In genomic region chr2:144020047-144020446, GRCh38 we compare ENCODE assay signal across 22 cellular contexts.
DNase-seq lines count a peak whose midpoint lies in the region; ATAC-seq, FAIRE-seq and TF ChIP-seq lines count a peak whose summit lies in the region.
"Had no signal": no experiment of that assay in that cellular context is flagged by ENCODE, and none has a peak within 500 bp of the region (broad histone marks: within the 10 kb centered on the region; RNA-seq: fewer than 3 reads in every experiment).

No MANE protein-coding gene starts in this region.

- H3K27ac ChIP-seq in GM23338 (ENCODE audit: low read depth) (no peak overlapping the region), kidney (ENCODE audit: low read depth in 2 of 2, low read length in 2 of 2) (no peak overlapping the region)
- no peak overlapping the region for H3K27ac ChIP-seq in CD4-positive, alpha-beta memory T cell (ENCODE audit: low read depth, low read length)
- H3K27ac ChIP-seq: A549; BLaER1 treated with 17β-estradiol and CSF1 and Interleukin-3, amounts not matched to agents 10 nM and 100 nM had no signal

- no peaks in the 10 kb centered on the region for H3K27me3 ChIP-seq in GM23338 (ENCODE audit: insufficient read depth)
- no peaks in the 10 kb centered on the region for H3K27me3 ChIP-seq in CD4-positive, alpha-beta memory T cell (ENCODE audit: insufficient read depth, low read length)
- H3K27me3 ChIP-seq: BE2C; BLaER1 treated with 17β-estradiol and CSF1 and Interleukin-3, amounts not matched to agents 10 nM and 100 nM had no signal

- no peak for TF ChIP-seq CTCF in GM23338 (conservative IDR thresholded peaks at IDR 0.05; ENCODE audit: low read depth in 2 of 2)
- no peak for TF ChIP-seq CTCF in WTC11 (IDR thresholded peaks at IDR 0.05)
- TF ChIP-seq CTCF in kidney (IDR thresholded peaks at IDR 0.05; ENCODE audit: borderline replicate concordance, extremely low read depth, insufficient read depth) = no peak
- TF ChIP-seq CTCF in progenitor cell of endocrine pancreas (IDR thresholded peaks at IDR 0.05; ENCODE audit: unreplicated experiment) = no peak

- H3K4me3 Mint-ChIP-seq in GM23338 = no peak overlapping the region
- no peak overlapping the region for H3K4me3 Mint-ChIP-seq in WTC11
- no peak overlapping the region for H3K4me3 Mint-ChIP-seq in progenitor cell of endocrine pancreas (ENCODE audit: low read depth)
- H3K4me3 Mint-ChIP-seq in stimulated activated effector memory CD8-positive, alpha-beta T cell treated with anti-CD3 and anti-CD28 coated beads, Interleukin-12 subunit alpha, Interleukin-12 subunit beta, amount 100 ng/mL, for 72 hours = no peak overlapping the region
- no peak overlapping the region for H3K4me3 Mint-ChIP-seq in CD4-positive, alpha-beta memory T cell
- H3K4me3 Mint-ChIP-seq: CD14-positive monocyte; CD4-positive, alpha-beta T cell; HFFc6 had no signal

- H3K36me3 Mint-ChIP-seq in GM23338 (ENCODE audit: low read depth) (peaks cover 14% of the 10 kb centered on the region; the same call in 2 of the 3 replicates), WTC11 (peaks cover 5% of the 10 kb centered on the region; the same call in 1 of the 2 replicates), progenitor cell of endocrine pancreas (ENCODE audit: insufficient read depth) (peaks cover 6% of the 10 kb centered on the region)
- peaks cover 27% of the 10 kb centered on the region for H3K36me3 Mint-ChIP-seq in stimulated activated effector memory CD8-positive, alpha-beta T cell treated with anti-CD3 and anti-CD28 coated beads, Interleukin-12 subunit alpha, Interleukin-12 subunit beta, amount 100 ng/mL, for 72 hours
- H3K36me3 Mint-ChIP-seq in CD4-positive, alpha-beta memory T cell = peaks cover 0 to 10% of the 10 kb centered on the region in 2 donors

- H3K36me3 ChIP-seq in GM23338 (ENCODE audit: insufficient read depth) (no peaks in the 10 kb centered on the region), kidney (ENCODE audit: control insufficient read depth in 1 of 2, insufficient read depth in 2 of 2, low read length in 2 of 2) (no peaks in the 10 kb centered on the region)
- no peaks in the 10 kb centered on the region for H3K36me3 ChIP-seq in CD4-positive, alpha-beta memory T cell (ENCODE audit: insufficient read depth, low read length)
- H3K36me3 ChIP-seq: BE2C, HAP-1 had no signal

- peaks cover 7% of the 10 kb centered on the region for H3K4me1 Mint-ChIP-seq in GM23338
- peaks cover 18% of the 10 kb centered on the region for H3K4me1 Mint-ChIP-seq in WTC11
- H3K4me1 Mint-ChIP-seq in progenitor cell of endocrine pancreas (ENCODE audit: low read depth) = peaks cover 11% of the 10 kb centered on the region
- no peaks in the 10 kb centered on the region for H3K4me1 Mint-ChIP-seq in stimulated activated effector memory CD8-positive, alpha-beta T cell treated with anti-CD3 and anti-CD28 coated beads, Interleukin-12 subunit alpha, Interleukin-12 subunit beta, amount 100 ng/mL, for 72 hours
- H3K4me1 Mint-ChIP-seq in CD4-positive, alpha-beta memory T cell = no peaks in the 10 kb centered on the region
- H3K4me1 Mint-ChIP-seq: CD14-positive monocyte had no signal

- no peaks in the 10 kb centered on the region for H3K79me2 ChIP-seq in GM23338 (replicated peaks; ENCODE audit: insufficient read depth)

- H3K27me3 Mint-ChIP-seq in GM23338 (ENCODE audit: insufficient read depth, low read depth, poor library complexity) = peaks cover 3% of the 10 kb centered on the region
- H3K27me3 Mint-ChIP-seq in WTC11 (ENCODE audit: low read depth) = no peaks in the 10 kb centered on the region
- H3K27me3 Mint-ChIP-seq in progenitor cell of endocrine pancreas = no peaks in the 10 kb centered on the region
- no peaks in the 10 kb centered on the region for H3K27me3 Mint-ChIP-seq in CD4-positive, alpha-beta memory T cell
- H3K27me3 Mint-ChIP-seq: CD4-positive, alpha-beta T cell had no signal

- no peak overlapping the region for H3K9ac ChIP-seq in kidney (ENCODE audit: low read length in 2 of 2)
- H3K9ac ChIP-seq: BLaER1 treated with 17β-estradiol and CSF1 and Interleukin-3, amounts not matched to agents 10 nM and 100 nM had no signal

- no peak overlapping the region for H3K4me2 ChIP-seq in GM23338
- H3K4me2 ChIP-seq: A549; BLaER1 treated with 17β-estradiol and CSF1 and Interleukin-3, amounts not matched to agents 10 nM and 100 nM had no signal

- H3K9me2 ChIP-seq in GM23338 (ENCODE audit: insufficient read depth) = no peaks in the 10 kb centered on the region

- POLR2A ChIA-PET in WTC11 (lab: Charles Lee) = no interaction called here
- POLR2A ChIA-PET in CD4-positive, alpha-beta memory T cell (lab: Charles Lee; ENCODE audit: partially characterized antibody) = no interaction called here

- intact Hi-C loops in kidney (cut with DNase I) = no loop called here
- intact Hi-C loops in CD4-positive, alpha-beta memory T cell (cut with micrococcal nuclease) = no loop called here

- H3K9me3 ChIP-seq in kidney (ENCODE audit: control insufficient read depth in 1 of 2, low read length in 2 of 2) = no peaks in the 10 kb centered on the region
- H3K9me3 ChIP-seq in CD4-positive, alpha-beta memory T cell (ENCODE audit: control insufficient read depth in 1 of 2, low read length in 2 of 2) = no peaks in the 10 kb centered on the region
- H3K9me3 ChIP-seq: BE2C, Caco-2, HAP-1 had no signal

- H3K27ac Mint-ChIP-seq in GM23338 (no peak overlapping the region), WTC11 (no peak overlapping the region; the same call in 1 of the 2 replicates), progenitor cell of endocrine pancreas (peak overlapping the region; percentile 46)
- no peak overlapping the region for H3K27ac Mint-ChIP-seq in stimulated activated effector memory CD8-positive, alpha-beta T cell treated with anti-CD3 and anti-CD28 coated beads, Interleukin-12 subunit alpha, Interleukin-12 subunit beta, amount 100 ng/mL, for 72 hours
- no peak overlapping the region for H3K27ac Mint-ChIP-seq in CD4-positive, alpha-beta memory T cell
- H3K27ac Mint-ChIP-seq: CD14-positive monocyte; CD4-positive, alpha-beta T cell; HFFc6 had no signal

- no peak overlapping the region for H3K4me3 ChIP-seq in GM23338
- H3K4me3 ChIP-seq in kidney (ENCODE audit: low read length in 2 of 2) = no peak overlapping the region
- H3K4me3 ChIP-seq in CD4-positive, alpha-beta memory T cell (ENCODE audit: low read length in 2 of 2) = no peak overlapping the region
- H3K4me3 ChIP-seq: A549; BLaER1 treated with 17β-estradiol and CSF1 and Interleukin-3, amounts not matched to agents 10 nM and 100 nM; GM12878; HAP-1 had no signal

- FAIRE-seq in kidney (lab: Jason Lieb, UNC) (no peak), GM19239 (lab: Jason Lieb, UNC) (no peak)
- FAIRE-seq: A549, GM12878 had no signal

- peak; percentile 24 for DNase-seq in GM23338 (ENCODE audit: low spot score)
- peak; percentile 15 for DNase-seq in WTC11 (ENCODE audit: low spot score)
- DNase-seq in kidney = peak; percentile 24
- no peak for DNase-seq in progenitor cell of endocrine pancreas (ENCODE audit: low spot score, unreplicated experiment)
- no peak for DNase-seq in stimulated activated effector memory CD8-positive, alpha-beta T cell treated with anti-CD3 and anti-CD28 coated beads, Interleukin-12 subunit alpha, Interleukin-12 subunit beta, amount 100 ng/mL, for 72 hours (ENCODE audit: low spot score in 2 of 2)
- no peak for DNase-seq in CD4-positive, alpha-beta memory T cell
- DNase-seq in GM19239 (ENCODE audit: insufficient read length, low spot score) = no peak
- DNase-seq: 8988T; ACHN; AML-193; BE2C; Caco-2; CD4-positive, alpha-beta T cell; DMS153; DND-41; GDM1; HFFc6 had no signal

- ATAC-seq in GM23338 (no peak), WTC11 (peak; percentile 84)
- no peak for ATAC-seq in stimulated activated effector memory CD8-positive, alpha-beta T cell treated with anti-CD3 and anti-CD28 coated beads, Interleukin-12 subunit alpha, Interleukin-12 subunit beta, amount 100 ng/mL, for 72 hours
- ATAC-seq: A549, GM12878 had no signal

- H4K20me1 ChIP-seq in GM23338 (replicated peaks; ENCODE audit: insufficient read depth) = no peaks in the 10 kb centered on the region
- H4K20me1 ChIP-seq: BLaER1 treated with 17β-estradiol and CSF1 and Interleukin-3, amounts not matched to agents 10 nM and 100 nM had no signal

- H2AFZ ChIP-seq in GM23338 = no peak overlapping the region

- H3K9me3 Mint-ChIP-seq in GM23338 (peaks cover 11% of the 10 kb centered on the region; the same call in 2 of the 3 replicates), WTC11 (peaks cover 20% of the 10 kb centered on the region), progenitor cell of endocrine pancreas (ENCODE audit: low read depth) (peaks cover 15% of the 10 kb centered on the region)
- no peaks in the 10 kb centered on the region for H3K9me3 Mint-ChIP-seq in stimulated activated effector memory CD8-positive, alpha-beta T cell treated with anti-CD3 and anti-CD28 coated beads, Interleukin-12 subunit alpha, Interleukin-12 subunit beta, amount 100 ng/mL, for 72 hours
- H3K9me3 Mint-ChIP-seq in CD4-positive, alpha-beta memory T cell = peaks cover 0 to 8% (median 2%) of the 10 kb centered on the region in 8 donors

- no peaks in the 10 kb centered on the region for H3F3A ChIP-seq in GM23338 (replicated peaks; ENCODE audit: low read depth)

- no peaks in the 10 kb centered on the region for H3K4me1 ChIP-seq in GM23338 (ENCODE audit: insufficient read depth)
- no peaks in the 10 kb centered on the region for H3K4me1 ChIP-seq in kidney (ENCODE audit: control insufficient read depth in 1 of 2, insufficient read depth in 1 of 2, low read depth in 1 of 2, low read length in 2 of 2)
- H3K4me1 ChIP-seq in CD4-positive, alpha-beta memory T cell (ENCODE audit: insufficient read depth, low read length) = no peaks in the 10 kb centered on the region
- H3K4me1 ChIP-seq: BE2C, Caco-2, HAP-1 had no signal

- CTCF ChIA-PET in WTC11 (lab: Charles Lee) = no interaction called here
- CTCF ChIA-PET in CD4-positive, alpha-beta memory T cell (lab: Charles Lee; ENCODE audit: partially characterized antibody) = no interaction called here

TF ChIP-seq in GM23338, 12 proteins besides CTCF, POLR2A, EP300 and RAD21 (continues in another document):
- no peak for TF ChIP-seq STAT1 (IDR thresholded peaks at IDR 0.05; ENCODE audit: unreplicated experiment)

TF ChIP-seq in WTC11, 78 proteins besides CTCF, POLR2A, EP300 and RAD21 (continues in another document):
- no peak for TF ChIP-seq PRRX2 (CRISPR knock-in tag; IDR thresholded peaks at IDR 0.05)
- no peak for TF ChIP-seq CREB1 (CRISPR knock-in tag; IDR thresholded peaks at IDR 0.05)
- no peak for TF ChIP-seq HMGA2 (CRISPR knock-in tag; IDR thresholded peaks at IDR 0.05)
- no peak for TF ChIP-seq ZNF671 (CRISPR knock-in tag; IDR thresholded peaks at IDR 0.05)
- no peak for TF ChIP-seq GRHL2 (CRISPR knock-in tag; IDR thresholded peaks at IDR 0.05; ENCODE audit: insufficient replicate concordance, severe bottlenecking)

Comparison
In these comparisons a context has a peak if more than half of its experiments do, and no peak if none do; other contexts are left out.
1. DNase-seq: peak in GM23338 (single experiment), WTC11 (single experiment) and kidney (single experiment); none in progenitor cell of endocrine pancreas (single experiment), stimulated activated effector memory CD8-positive, alpha-beta T cell treated with anti-CD3 and anti-CD28 coated beads, Interleukin-12 subunit alpha, Interleukin-12 subunit beta, amount 100 ng/mL, for 72 hours (0 of 2), CD4-positive, alpha-beta memory T cell (0 of 5) and GM19239 (single experiment).